In genomic region chr16:642189-643049, GRCh38 we compare ENCODE assay signal across 1 cellular context.
TF ChIP-seq lines count a peak whose summit lies in the region.

No MANE protein-coding gene starts in this region.

TF ChIP-seq in A549, 52 proteins besides CTCF, POLR2A, EP300 and RAD21 (continued from another document):
- TF ChIP-seq RARB (CRISPR knock-in tag; IDR thresholded peaks at IDR 0.05) = no peak
- TF ChIP-seq SMC3 (IDR thresholded peaks at IDR 0.05) = no peak
- TF ChIP-seq CHD2 (IDR thresholded peaks at IDR 0.05; ENCODE audit: low read length, partially characterized antibody) = no peak
- no peak; a peak in 2 of 5 replicates for TF ChIP-seq JUN (IDR thresholded peaks at IDR 0.05)
- no peak for TF ChIP-seq ZNF302 (CRISPR knock-in tag; IDR thresholded peaks at IDR 0.05)
